In genomic region chr2:33126552-33126951, GRCh38 we compare ENCODE assay signal across 23 cellular contexts.
DNase-seq lines count a peak whose midpoint lies in the region; ATAC-seq, FAIRE-seq and TF ChIP-seq lines count a peak whose summit lies in the region.
"Had no signal": no experiment of that assay in that cellular context is flagged by ENCODE, and none has a peak within 500 bp of the region (broad histone marks: within the 10 kb centered on the region; RNA-seq: fewer than 3 reads in every experiment).

No MANE protein-coding gene starts in this region.

- ATAC-seq in HepG2 (no peak), right lobe of liver (no peak), GM19455 (IDR thresholded peaks at IDR 0.05; ENCODE audit: unreplicated experiment) (no peak)
- ATAC-seq: activated CD8-positive, alpha-beta memory T cell treated with anti-CD3 and anti-CD28 coated beads, Interleukin-2, amount 10 ng/mL, durations not matched to agents 7 days and 5 days; effector memory CD8-positive, alpha-beta T cell; GM12878; right cardiac atrium; stimulated activated naive CD8-positive, alpha-beta T cell treated with anti-CD3 and anti-CD28 coated beads, Interleukin-15, amount 100 ng/mL, for 72 hours had no signal

- no TSS peak for BruUV-seq in HepG2 (replicated peaks; lab: Mats Ljungman, UMichigan)

- no peak for TF ChIP-seq EP300 in HepG2 (IDR thresholded peaks at IDR 0.05; ENCODE audit: low read depth in 2 of 2, low read length in 2 of 2)
- no peak for TF ChIP-seq EP300 in HepG2 (CRISPR knock-in tag; IDR thresholded peaks at IDR 0.05; ENCODE audit: borderline replicate concordance)

- H3K27ac ChIP-seq in HepG2 (ENCODE audit: extremely low read length, insufficient read depth, low read length), result no peak overlapping the region
- no peak overlapping the region for H3K27ac ChIP-seq in right lobe of liver
- peak overlapping the region; percentile 59 for H3K27ac ChIP-seq in VCaP
- H3K27ac ChIP-seq: esophagus squamous epithelium, WERI-Rb-1 had no signal

- CTCF ChIA-PET in HepG2 (lab: Yijun Ruan, JAX; ENCODE audit: low intra/inter-chr PET ratio, low total read pairs), result no interaction called here

- H3K9me3 ChIP-seq in HepG2 (ENCODE audit: low read length) (no peaks in the 10 kb centered on the region), right lobe of liver (peaks cover 0 to 3% (median 0%) of the 10 kb centered on the region in 4 donors)
- H3K9me3 ChIP-seq: esophagus squamous epithelium, tibial nerve had no signal

- no peak overlapping the region for H3K9ac ChIP-seq in HepG2 (ENCODE audit: insufficient read depth, low read depth, low read length)

- no peak for TF ChIP-seq RAD21 in HepG2 (CRISPR knock-in tag; IDR thresholded peaks at IDR 0.05)

- H3K79me2 ChIP-seq in HepG2 (ENCODE audit: insufficient read depth, low read length), result no peaks in the 10 kb centered on the region

- no peaks in the 10 kb centered on the region for H4K20me1 ChIP-seq in HepG2 (ENCODE audit: insufficient read depth, low read length)

- TF ChIP-seq CTCF in HepG2 (CRISPR knock-in tag; IDR thresholded peaks at IDR 0.05) (no peak), right lobe of liver (IDR thresholded peaks at IDR 0.05) (no peak), VCaP (conservative IDR thresholded peaks at IDR 0.05) (no peak), fibroblast of the aortic adventitia (IDR thresholded peaks at IDR 0.05; ENCODE audit: insufficient read depth, low read length) (peak; percentile 22)

- peak; percentile 4 for FAIRE-seq in HepG2 (lab: Jason Lieb, UNC)
- FAIRE-seq: GM12878, GM19239 had no signal

- no peak overlapping the region for H2AFZ ChIP-seq in HepG2 (ENCODE audit: low read length)

- TF ChIP-seq POLR2A in HepG2 (IDR thresholded peaks at IDR 0.05; ENCODE audit: insufficient read depth in 1 of 2, low read depth in 2 of 2, low read length in 2 of 2), result no peak
- no peak for TF ChIP-seq POLR2A in right lobe of liver (IDR thresholded peaks at IDR 0.05)

- POLR2A ChIA-PET in HepG2 (lab: Yijun Ruan, JAX), result no interaction called here

- in situ Hi-C loops in HepG2 (cut with HindIII; ENCODE audit: extremely low pct_ligation_motif_present, low pct_unique_long_range_greater_than_20kb), result no loop called here

- no peak for DNase-seq in HepG2 (ENCODE audit: low spot score)
- no peak for DNase-seq in right lobe of liver
- no peak for DNase-seq in fibroblast of the aortic adventitia (ENCODE audit: low read depth)
- no peak for DNase-seq in NK-92 (lab: John Stamatoyannopoulos, UW; ENCODE audit: unreplicated experiment)
- no peak for DNase-seq in posterior vena cava (ENCODE audit: low spot score)
- DNase-seq in activated naive CD4-positive, alpha-beta T cell treated with anti-CD3 and anti-CD28 coated beads, Interleukin-2, amount 50 U/mL, for 16 hours, result no peak
- DNase-seq: ACHN; activated CD4-positive, alpha-beta T cell treated with anti-CD3 and anti-CD28 coated beads, Interleukin-2, amount 10 ng/mL, durations not matched to agents 7 days and 5 days; activated CD8-positive, alpha-beta memory T cell treated with anti-CD3 and anti-CD28 coated beads, Interleukin-2, amount 10 ng/mL, durations not matched to agents 7 days and 5 days; aorta; CD4-positive, alpha-beta T cell; effector memory CD8-positive, alpha-beta T cell; esophagus squamous epithelium; NCI-H1436 treated with DMSO at 0.1 percent for 48 hours; NCI-H510A treated with DMSO at 0.1 percent for 48 hours; right cardiac atrium; stimulated activated naive CD8-positive, alpha-beta T cell treated with anti-CD3 and anti-CD28 coated beads, Interleukin-15, amount 100 ng/mL, for 72 hours; WERI-Rb-1 had no signal

- H3K4me2 ChIP-seq in HepG2 (ENCODE audit: low read depth, low read length), result no peak overlapping the region

- H3K4me3 ChIP-seq in HepG2 (replicated peaks in 1 of 3; ENCODE audit: insufficient read depth in 1 of 3, low read depth in 2 of 3, low read length in 3 of 3), result no peak overlapping the region
- H3K4me3 ChIP-seq in right lobe of liver, result no peak overlapping the region
- no peak overlapping the region for H3K4me3 ChIP-seq in fibroblast of the aortic adventitia (ENCODE audit: low read depth, low read length)
- H3K4me3 ChIP-seq: esophagus squamous epithelium, GM12878, tibial nerve had no signal

- intact Hi-C loops in HepG2 (cut with micrococcal nuclease; ENCODE audit: unreplicated experiment), result no loop called here
- intact Hi-C loops in right lobe of liver (cut with DNase I), result no loop called here
- intact Hi-C loops in posterior vena cava (cut with DNase I), result loop anchor here in 1 of 2 donors (5.0 kb wide), 1 partner anchor 44 kb away; no protein-coding TSS in a partner anchor

- H3K4me1 ChIP-seq in HepG2 (ENCODE audit: insufficient read depth, low read length), result no peaks in the 10 kb centered on the region
- no peaks in the 10 kb centered on the region for H3K4me1 ChIP-seq in right lobe of liver

- H3K36me3 ChIP-seq in HepG2 (replicated peaks in 1 of 2; ENCODE audit: control insufficient read depth in 1 of 2, insufficient read depth in 2 of 2, low read length in 2 of 2) (no peaks in the 10 kb centered on the region), right lobe of liver (no peaks in the 10 kb centered on the region)
- H3K36me3 ChIP-seq: esophagus squamous epithelium, tibial nerve, WERI-Rb-1 had no signal

- H3K27me3 ChIP-seq in HepG2 (ENCODE audit: control insufficient read depth in 1 of 2, insufficient read depth in 2 of 2, low read length in 2 of 2), result no peaks in the 10 kb centered on the region
- H3K27me3 ChIP-seq in right lobe of liver, result no peaks in the 10 kb centered on the region
- H3K27me3 ChIP-seq: esophagus squamous epithelium, tibial nerve had no signal

- 57% methylated on average over 1 of the region's 1 CpG for WGBS in HepG2 (ENCODE audit: low lambda C conversion rate)
- WGBS in right lobe of liver (ENCODE audit: insufficient coverage, low coverage, low lambda C conversion rate, missing lambda C conversion rate), result 100% methylated on average over 1 of the region's 1 CpG

TF ChIP-seq in HepG2, 621 proteins besides CTCF, POLR2A, EP300 and RAD21:
- TF ChIP-seq CREB1 (IDR thresholded peaks at IDR 0.05), result no peak
- no peak for TF ChIP-seq CREB1 (CRISPR knock-in tag; IDR thresholded peaks at IDR 0.05)
- TF ChIP-seq ZFP37 (CRISPR knock-in tag; IDR thresholded peaks at IDR 0.05; ENCODE audit: borderline replicate concordance), result no peak
- no peak for TF ChIP-seq HDAC1 (CRISPR knock-in tag; IDR thresholded peaks at IDR 0.05)
- TF ChIP-seq, protein P1, sequence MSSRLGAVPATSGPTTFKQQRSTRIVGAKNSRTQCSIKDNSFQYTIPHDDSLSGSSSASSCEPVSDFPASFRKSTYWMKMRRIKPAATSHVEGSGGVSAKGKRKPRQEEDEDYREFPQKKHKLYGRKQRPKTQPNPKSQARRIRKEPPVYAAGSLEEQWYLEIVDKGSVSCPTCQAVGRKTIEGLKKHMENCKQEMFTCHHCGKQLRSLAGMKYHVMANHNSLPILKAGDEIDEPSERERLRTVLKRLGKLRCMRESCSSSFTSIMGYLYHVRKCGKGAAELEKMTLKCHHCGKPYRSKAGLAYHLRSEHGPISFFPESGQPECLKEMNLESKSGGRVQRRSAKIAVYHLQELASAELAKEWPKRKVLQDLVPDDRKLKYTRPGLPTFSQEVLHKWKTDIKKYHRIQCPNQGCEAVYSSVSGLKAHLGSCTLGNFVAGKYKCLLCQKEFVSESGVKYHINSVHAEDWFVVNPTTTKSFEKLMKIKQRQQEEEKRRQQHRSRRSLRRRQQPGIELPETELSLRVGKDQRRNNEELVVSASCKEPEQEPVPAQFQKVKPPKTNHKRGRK (CRISPR knock-in tag; IDR thresholded peaks at IDR 0.05), result no peak
- no peak for TF ChIP-seq ZNF143 (CRISPR knock-in tag; IDR thresholded peaks at IDR 0.05)
- no peak for TF ChIP-seq ATAD3A (CRISPR knock-in tag; IDR thresholded peaks at IDR 0.05)
- TF ChIP-seq HMGXB4 (CRISPR knock-in tag; IDR thresholded peaks at IDR 0.05; ENCODE audit: borderline replicate concordance in 1 of 2, low read depth in 1 of 2), result no peak
- TF ChIP-seq, protein P2, sequence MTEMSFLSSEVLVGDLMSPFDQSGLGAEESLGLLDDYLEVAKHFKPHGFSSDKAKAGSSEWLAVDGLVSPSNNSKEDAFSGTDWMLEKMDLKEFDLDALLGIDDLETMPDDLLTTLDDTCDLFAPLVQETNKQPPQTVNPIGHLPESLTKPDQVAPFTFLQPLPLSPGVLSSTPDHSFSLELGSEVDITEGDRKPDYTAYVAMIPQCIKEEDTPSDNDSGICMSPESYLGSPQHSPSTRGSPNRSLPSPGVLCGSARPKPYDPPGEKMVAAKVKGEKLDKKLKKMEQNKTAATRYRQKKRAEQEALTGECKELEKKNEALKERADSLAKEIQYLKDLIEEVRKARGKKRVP (CRISPR knock-in tag; IDR thresholded peaks at IDR 0.05), result no peak
- TF ChIP-seq GLI4 (CRISPR knock-in tag; IDR thresholded peaks at IDR 0.05; ENCODE audit: borderline replicate concordance), result no peak
- TF ChIP-seq ZMYM3 (CRISPR knock-in tag; IDR thresholded peaks at IDR 0.05), result no peak
- TF ChIP-seq PHF8 (CRISPR knock-in tag; IDR thresholded peaks at IDR 0.05), result no peak
- TF ChIP-seq RAD51 (IDR thresholded peaks at IDR 0.05; ENCODE audit: borderline replicate concordance), result no peak
- no peak for TF ChIP-seq AHR (CRISPR knock-in tag; IDR thresholded peaks at IDR 0.05)
- no peak for TF ChIP-seq WIZ (CRISPR knock-in tag; IDR thresholded peaks at IDR 0.05)
